Comparison of ENCODE assay signal across 8 cellular contexts in genomic region chr1:225810579-225811538, GRCh38. TPM values are rescaled to one million over a fixed set of nuclear protein-coding genes. Genes with fewer than 3 reads are reported as not detected.
DNase-seq lines count a peak whose midpoint lies in the region; ATAC-seq and TF ChIP-seq lines count a peak whose summit lies in the region.
"Not testable (repeated sequence)": the region's sequence is repeated elsewhere in the genome, so short reads cannot be mapped to it uniquely, and the experiment has no call there.

No MANE protein-coding gene starts in this region.

- TF ChIP-seq CTCF in WERI-Rb-1 (IDR thresholded peaks at IDR 0.05; ENCODE audit: low read depth, low read length); foreskin fibroblast (IDR thresholded peaks at IDR 0.05; ENCODE audit: low read depth, low read length); lower lobe of right lung (IDR thresholded peaks at IDR 0.05); prostate gland (IDR thresholded peaks at IDR 0.05): not testable (repeated sequence)

- not testable (repeated sequence) for H3K9me3 ChIP-seq in MG63; WERI-Rb-1 (ENCODE audit: severe bottlenecking); lower lobe of right lung; prostate gland

- ATAC-seq in lower lobe of right lung = peak; percentile 49 to 60

- peaks cover 52% of the 10 kb centered on the region for H3K4me1 ChIP-seq in lower lobe of right lung
- not testable (repeated sequence) for H3K4me1 ChIP-seq in prostate gland (replicated peaks); urinary bladder (ENCODE audit: insufficient read depth)

- H3K27me3 ChIP-seq in MG63; WERI-Rb-1 (ENCODE audit: insufficient read depth, low read depth, severe bottlenecking); lower lobe of right lung (ENCODE audit: low read depth); prostate gland (replicated peaks; ENCODE audit: insufficient read depth): not testable (repeated sequence)

- in situ Hi-C loops in T47D (cut with HindIII; ENCODE audit: low pct_unique_long_range_greater_than_20kb, low sequenced_read_pairs) = not testable (repeated sequence)

- intact Hi-C loops in lower lobe of right lung (cut with DNase I) = not testable (repeated sequence)
- intact Hi-C loops in prostate gland (cut with DNase I) = loop anchor here (2.0 to 5.0 kb wide), 3 partner anchors 32 to 71 kb away; partner anchors contain the start of gene TMEM63A

- H3K4me3 ChIP-seq in MG63 (peak overlapping the region; percentile 64), WERI-Rb-1 (ENCODE audit: low read depth, low read length) (peak overlapping the region; percentile 42), foreskin fibroblast (ENCODE audit: low read depth in 1 of 2, low read length in 2 of 2) (peak overlapping the region; percentile 55 to 62), lower lobe of right lung (peak overlapping the region; percentile 75), prostate gland (peak overlapping the region; percentile 69 to 72), urinary bladder (ENCODE audit: low read depth, low read length) (peak overlapping the region; percentile 68)

- peaks cover 17% of the 10 kb centered on the region; the same call in 1 of the 2 replicates for H3K36me3 ChIP-seq in MG63
- not testable (repeated sequence) for H3K36me3 ChIP-seq in WERI-Rb-1; lower lobe of right lung; prostate gland; urinary bladder (ENCODE audit: insufficient read depth)

- 5% methylated on average over 29 of the region's 29 CpGs for WGBS in prostate gland
- 13% methylated on average over 29 of the region's 29 CpGs for whole genome bisulfite sequencing in urinary bladder

- TF ChIP-seq POLR2A in prostate gland (IDR thresholded peaks at IDR 0.05) = peak; percentile 29

- not testable (repeated sequence) for H3K27ac ChIP-seq in WERI-Rb-1
- H3K27ac ChIP-seq in lower lobe of right lung (peak overlapping the region; percentile 90), prostate gland (peak overlapping the region; percentile 80 to 81), urinary bladder (ENCODE audit: low read depth) (peak overlapping the region; percentile 53)

- DNase-seq in DMS53 (lab: John Stamatoyannopoulos, UW) (peak; percentile 69), WERI-Rb-1 (peak; percentile 83), T47D (ENCODE audit: low read depth in 1 of 2, low spot score in 1 of 2) (peak; percentile 64 to 78), lower lobe of right lung (peak; percentile 73), prostate gland (ENCODE audit: low spot score) (peak; percentile 77)
- not testable (repeated sequence) for DNase-seq in MG63, foreskin fibroblast

RNA-seq across cellular contexts. Expression of gene EPHX1, which starts 0.9 kb away (rescaled TPM):
- 80.7 and 111 TPM in 2 replicates for total RNA-seq in MG63 (2014; rRNA removed; shearing (Covaris generic); ENCODE audit: low replicate concordance)
- total RNA-seq in lower lobe of right lung (233 TPM), prostate gland (100 to 1,000 TPM; 151 to 232 TPM), urinary bladder (18.1 TPM)
- 156 TPM for polyA plus RNA-seq in urinary bladder

RNA-seq across cellular contexts. Expression of gene SRP9, which starts 33.2 kb away (rescaled TPM):
- 509 and 971 TPM in 2 replicates for total RNA-seq in MG63 (2014; rRNA removed; shearing (Covaris generic); ENCODE audit: low replicate concordance)
- total RNA-seq in lower lobe of right lung = 166 TPM
- total RNA-seq in prostate gland = 100 to 1,000 TPM; 168 to 324 TPM
- total RNA-seq in urinary bladder = 389 TPM
- 236 TPM for polyA plus RNA-seq in urinary bladder
